Comparison of ENCODE assay signal across 25 cellular contexts in the genomic region with DNA sequence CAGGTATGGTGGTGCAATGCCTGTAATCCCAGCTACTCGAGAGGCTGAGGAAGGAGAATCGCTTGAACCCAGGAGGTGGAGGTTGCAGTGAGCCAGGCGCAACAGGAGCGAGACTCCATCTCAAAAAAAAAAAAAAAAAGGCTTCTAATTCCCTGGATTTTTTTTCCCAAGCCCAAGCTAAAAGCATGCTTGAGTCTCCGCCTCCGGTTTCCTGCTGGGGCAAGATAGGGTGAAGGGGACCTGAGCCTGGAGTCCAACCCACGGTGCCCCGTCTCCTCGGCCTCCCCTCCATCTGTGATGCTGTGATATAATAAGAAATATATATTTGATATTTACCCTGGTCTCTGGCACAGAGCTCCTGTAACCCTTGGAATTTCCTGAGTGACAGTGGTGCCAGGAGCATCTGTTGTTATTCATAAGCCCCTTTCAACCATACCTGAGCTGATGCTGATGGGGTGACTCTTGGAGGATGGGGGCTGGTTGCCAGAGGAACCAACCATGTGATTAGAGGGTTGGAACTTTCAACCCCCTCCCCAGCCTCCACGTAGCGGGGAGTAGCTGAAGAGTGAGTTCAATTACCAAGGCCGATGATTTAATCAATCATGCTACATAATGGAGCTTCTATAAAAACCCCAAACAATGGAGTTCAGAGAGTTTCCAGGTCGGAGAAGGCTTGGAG. TPM values are rescaled to one million over a fixed set of nuclear protein-coding genes. Genes with fewer than 3 reads are reported as not detected.
DNase-seq lines count a peak whose midpoint lies in the region; ATAC-seq, FAIRE-seq and TF ChIP-seq lines count a peak whose summit lies in the region.
"Had no signal": no experiment of that assay in that cellular context is flagged by ENCODE, and none has a peak within 500 bp of the region (broad histone marks: within the 10 kb centered on the region; RNA-seq: fewer than 3 reads in every experiment).

No MANE protein-coding gene starts in this region.

- H3K9me3 Mint-ChIP-seq in astrocyte (ENCODE audit: unreplicated experiment), result no peaks in the 10 kb centered on the region
- no peaks in the 10 kb centered on the region for H3K9me3 Mint-ChIP-seq in endothelial cell (ENCODE audit: unreplicated experiment)
- H3K9me3 Mint-ChIP-seq: CD14-positive monocyte; CD4-positive, alpha-beta T cell; CD8-positive, alpha-beta memory T cell; HFFc6 had no signal

- peak overlapping the region; percentile 45 for H3K4me3 Mint-ChIP-seq in astrocyte (ENCODE audit: unreplicated experiment)
- H3K4me3 Mint-ChIP-seq in endothelial cell (ENCODE audit: unreplicated experiment), result no peak overlapping the region
- H3K4me3 Mint-ChIP-seq: CD4-positive, alpha-beta T cell; CD8-positive, alpha-beta memory T cell; HFFc6 had no signal

- H3K27me3 ChIP-seq in astrocyte (ENCODE audit: insufficient read depth, low read length) (peaks cover 2% of the 10 kb centered on the region), neural cell (ENCODE audit: insufficient read depth, low read depth, low read length) (no peaks in the 10 kb centered on the region)
- H3K27me3 ChIP-seq: BE2C; BLaER1 treated with 17β-estradiol and CSF1 and Interleukin-3, amounts not matched to agents 10 nM and 100 nM had no signal

- H3K36me3 Mint-ChIP-seq in astrocyte (ENCODE audit: low read depth, unreplicated experiment) (no peaks in the 10 kb centered on the region), endothelial cell (ENCODE audit: low read depth, unreplicated experiment) (no peaks in the 10 kb centered on the region)
- H3K36me3 Mint-ChIP-seq: CD14-positive monocyte; CD8-positive, alpha-beta memory T cell had no signal

- H3K9ac ChIP-seq in astrocyte (ENCODE audit: low read length) (no peak overlapping the region), neural cell (ENCODE audit: low read length) (no peak overlapping the region)
- H3K9ac ChIP-seq: BLaER1 treated with 17β-estradiol and CSF1 and Interleukin-3, amounts not matched to agents 10 nM and 100 nM had no signal

- H3K4me3 ChIP-seq in astrocyte (ENCODE audit: insufficient read depth, low read depth, low read length), result no peak overlapping the region
- peak overlapping the region; percentile 0 for H3K4me3 ChIP-seq in neural cell (ENCODE audit: low read length)
- no peak overlapping the region for H3K4me3 ChIP-seq in mucosa of descending colon
- H3K4me3 ChIP-seq: A549; BLaER1 treated with 17β-estradiol and CSF1 and Interleukin-3, amounts not matched to agents 10 nM and 100 nM; HAP-1 had no signal

- H3F3A ChIP-seq in neural cell (ENCODE audit: insufficient read depth, low read length, poor library complexity, severe bottlenecking), result no peaks in the 10 kb centered on the region

- H3K27me3 Mint-ChIP-seq in astrocyte (ENCODE audit: low read depth, unreplicated experiment), result peaks cover 21% of the 10 kb centered on the region
- H3K27me3 Mint-ChIP-seq in endothelial cell (ENCODE audit: unreplicated experiment), result peaks cover 2% of the 10 kb centered on the region
- H3K27me3 Mint-ChIP-seq: CD4-positive, alpha-beta T cell had no signal

- H3K79me2 ChIP-seq in astrocyte (ENCODE audit: insufficient read depth, low read length) (no peaks in the 10 kb centered on the region), neural cell (replicated peaks; ENCODE audit: insufficient read depth, low read length) (no peaks in the 10 kb centered on the region)

- intact Hi-C loops in mucosa of descending colon (cut with DNase I, micrococcal nuclease), result no loop called here

- H3K4me1 ChIP-seq in astrocyte (ENCODE audit: insufficient read depth, low read length), result no peaks in the 10 kb centered on the region
- H3K4me1 ChIP-seq in mucosa of descending colon (ENCODE audit: low read depth), result no peaks in the 10 kb centered on the region
- H3K4me1 ChIP-seq: BE2C, HAP-1 had no signal

- ATAC-seq in HG03139 (IDR thresholded peaks at IDR 0.05; ENCODE audit: unreplicated experiment) (no peak), mucosa of descending colon (no peak)
- ATAC-seq: A549 had no signal

- no peak overlapping the region for H3K27ac ChIP-seq in astrocyte (ENCODE audit: low read depth, low read length)
- peak overlapping the region; percentile 17 for H3K27ac ChIP-seq in neural cell (ENCODE audit: low read length)
- H3K27ac ChIP-seq: A549; BLaER1 treated with 17β-estradiol and CSF1 and Interleukin-3, amounts not matched to agents 10 nM and 100 nM had no signal

- H4K20me1 ChIP-seq in astrocyte (ENCODE audit: insufficient read depth, low read length) (no peaks in the 10 kb centered on the region), neural cell (ENCODE audit: insufficient read depth) (no peaks in the 10 kb centered on the region)
- H4K20me1 ChIP-seq: BLaER1 treated with 17β-estradiol and CSF1 and Interleukin-3, amounts not matched to agents 10 nM and 100 nM had no signal

- no peak for FAIRE-seq in astrocyte (lab: Jason Lieb, UNC)
- FAIRE-seq: A549, G401.6, GM12892 had no signal

- H3K27ac Mint-ChIP-seq in astrocyte (ENCODE audit: unreplicated experiment) (no peak overlapping the region), endothelial cell (ENCODE audit: unreplicated experiment) (peak overlapping the region; percentile 48)
- H3K27ac Mint-ChIP-seq: CD14-positive monocyte; CD4-positive, alpha-beta T cell; HFFc6 had no signal

- TF ChIP-seq CTCF in astrocyte (IDR thresholded peaks at IDR 0.05; ENCODE audit: insufficient read depth, low read depth, low read length) (no peak), endothelial cell (IDR thresholded peaks at IDR 0.05; ENCODE audit: unreplicated experiment) (no peak), neural cell (IDR thresholded peaks at IDR 0.05; ENCODE audit: poor library complexity, severe bottlenecking) (no peak), mucosa of descending colon (IDR thresholded peaks at IDR 0.05) (no peak)

- H3K9me3 ChIP-seq in astrocyte (ENCODE audit: insufficient read depth, low read depth, low read length) (no peaks in the 10 kb centered on the region), neural cell (ENCODE audit: low read length) (no peaks in the 10 kb centered on the region), mucosa of descending colon (no peaks in the 10 kb centered on the region)
- H3K9me3 ChIP-seq: A549; BE2C; BLaER1 treated with 17β-estradiol and CSF1 and Interleukin-3, amounts not matched to agents 10 nM and 100 nM; HAP-1 had no signal

- H3K4me1 Mint-ChIP-seq in astrocyte (ENCODE audit: low read depth, unreplicated experiment) (peaks cover 1% of the 10 kb centered on the region), endothelial cell (ENCODE audit: unreplicated experiment) (no peaks in the 10 kb centered on the region)
- H3K4me1 Mint-ChIP-seq: CD8-positive, alpha-beta memory T cell had no signal

- H2AFZ ChIP-seq in astrocyte (ENCODE audit: low read depth, low read length) (no peak overlapping the region), neural cell (ENCODE audit: low read depth, low read length) (no peak overlapping the region)

- TF ChIP-seq RAD21 in neural cell (conservative IDR thresholded peaks at IDR 0.05), result no peak

- H3K9me2 ChIP-seq in neural cell (ENCODE audit: insufficient read depth, low read length), result no peaks in the 10 kb centered on the region

- H3K4me2 ChIP-seq in astrocyte (ENCODE audit: low read length) (no peak overlapping the region), neural cell (ENCODE audit: low read length) (no peak overlapping the region)
- H3K4me2 ChIP-seq: A549 had no signal

- DNase-seq in NCI-H2227 (lab: John Stamatoyannopoulos, UW; ENCODE audit: unreplicated experiment) (peak; percentile 4), NCI-H2227 treated with DMSO at 0.1 percent for 48 hours (lab: John Stamatoyannopoulos, UW) (no peak), astrocyte (ENCODE audit: low read depth) (no peak), endothelial cell (ENCODE audit: low spot score) (no peak), mucosa of descending colon (no peak), dedifferentiated amniotic fluid mesenchymal stem cell (ENCODE audit: extremely low spot score) (no peak)
- DNase-seq: 8988T; ACHN; AML-193; BE2C; Calu3; CD4-positive, alpha-beta T cell; CD8-positive, alpha-beta memory T cell; DMS53; DND-41; HFFc6 had no signal

- TF ChIP-seq EP300 in neural cell (conservative IDR thresholded peaks at IDR 0.05; ENCODE audit: poor library complexity, severe bottlenecking), result no peak

- no peaks in the 10 kb centered on the region for H3K36me3 ChIP-seq in astrocyte (ENCODE audit: insufficient read depth, low read length)
- H3K36me3 ChIP-seq in neural cell (ENCODE audit: insufficient read depth, low read length), result no peaks in the 10 kb centered on the region
- H3K36me3 ChIP-seq in mucosa of descending colon (ENCODE audit: low read depth), result no peaks in the 10 kb centered on the region
- H3K36me3 ChIP-seq: BE2C; BLaER1 treated with 17β-estradiol and CSF1 and Interleukin-3, amounts not matched to agents 10 nM and 100 nM; HAP-1 had no signal

TF ChIP-seq in neural cell, 6 proteins besides CTCF, POLR2A, EP300 and RAD21 (continues in another document):
- TF ChIP-seq SMC3 (conservative IDR thresholded peaks at IDR 0.05; ENCODE audit: poor library complexity) (no peak), TAF1 (IDR thresholded peaks at IDR 0.05; ENCODE audit: low read depth) (no peak), POLR2AphosphoS5 (IDR thresholded peaks at IDR 0.05) (no peak)

RNA-seq across cellular contexts. Expression of gene TNK1, which starts 12.8 kb away (rescaled TPM):
- total RNA-seq in astrocyte (0.36 and 1.6 TPM in 2 replicates), endothelial cell (ENCODE audit: unreplicated experiment) (1.7 TPM), mucosa of descending colon (10 to 100 TPM; 16.4 to 29.5 (median 20.7) TPM)
- 0.83 and 1.5 TPM in 2 replicates for polyA plus RNA-seq in neural cell
- 0.73 and 1.9 TPM in 2 replicates for polyA minus RNA-seq in neural cell
- total RNA-seq: H4 had no signal
- polyA plus RNA-seq: CD14-positive monocyte had no signal

RNA-seq across cellular contexts. Expression of gene TMEM95, which starts 13.1 kb away (rescaled TPM):
- total RNA-seq in astrocyte (0.30 TPM in 1 of 2 replicates, not detected in the other), endothelial cell (ENCODE audit: unreplicated experiment) (not detected), mucosa of descending colon (under 1 TPM in 1 of 3 donors, not detected in 2; 0.26 TPM)
- polyA plus RNA-seq in neural cell, result not detected in 2 replicates
- not detected in 2 replicates for polyA minus RNA-seq in neural cell
- total RNA-seq: Calu3; CD4-positive, alpha-beta T cell; CD8-positive, alpha-beta memory T cell; H4; HFFc6 had no signal
- polyA plus RNA-seq: A549; CD14-positive monocyte; CD8-positive, alpha-beta memory T cell had no signal

RNA-seq across cellular contexts. Expression of gene KCTD11, which starts 16.1 kb away (rescaled TPM):
- total RNA-seq in astrocyte (31.6 and 41.4 TPM in 2 replicates), endothelial cell (ENCODE audit: unreplicated experiment) (4.8 TPM), mucosa of descending colon (10 to 100 TPM in 1 of 3 donors, 1 to 10 TPM in 2; 8.2 to 10.3 (median 8.5) TPM)
- 2.8 TPM in 2 replicates for polyA plus RNA-seq in neural cell
- 3.7 and 4.1 TPM in 2 replicates for polyA minus RNA-seq in neural cell

RNA-seq across cellular contexts. Expression of gene PLSCR3, which starts 26.3 kb away (rescaled TPM):
- total RNA-seq in astrocyte (65.7 and 67.6 TPM in 2 replicates), endothelial cell (ENCODE audit: unreplicated experiment) (74.2 TPM), mucosa of descending colon (10 to 100 TPM in 2 of 3 donors, 1 to 10 TPM in 1; 5.5 to 21.6 (median 16.4) TPM)
- polyA plus RNA-seq in neural cell, result 15.9 and 25.2 TPM in 2 replicates
- polyA minus RNA-seq in neural cell, result 14.9 and 18.3 TPM in 2 replicates

RNA-seq across cellular contexts. Expression of gene ACAP1, which starts 31.7 kb away (rescaled TPM):
- total RNA-seq in astrocyte (14.4 and 16.0 TPM in 2 replicates), endothelial cell (ENCODE audit: unreplicated experiment) (5.5 TPM), mucosa of descending colon (10 to 100 TPM in 2 of 3 donors, 1 to 10 TPM in 1; 9.2 to 16.5 (median 11.2) TPM)
- polyA plus RNA-seq in neural cell, result 0.66 and 9.2 TPM in 2 replicates
- polyA minus RNA-seq in neural cell, result not detected in 2 replicates
- total RNA-seq: Calu3 had no signal
